ENCODE assay signal across 17 cellular contexts in the genomic region with DNA sequence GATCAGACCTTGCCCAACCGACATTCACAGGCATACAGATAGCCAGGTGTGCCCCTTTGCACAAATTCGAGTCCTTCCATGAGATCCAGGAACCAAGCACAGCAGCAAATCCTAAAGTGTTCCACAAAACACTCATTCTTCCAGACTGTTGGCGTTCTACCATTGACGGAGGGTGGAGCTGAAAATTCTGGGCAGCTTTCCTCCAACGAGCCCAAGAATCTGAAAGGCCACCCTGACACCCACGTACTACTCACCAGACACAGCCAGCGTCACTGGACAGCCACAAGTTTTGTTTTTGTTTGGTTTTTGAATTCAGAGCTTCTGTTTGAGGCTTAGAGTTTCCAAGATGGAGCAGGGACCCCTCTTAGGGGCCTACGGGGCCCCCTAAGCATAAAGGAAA.
DNase-seq lines count a peak whose midpoint lies in the region; ATAC-seq, FAIRE-seq and TF ChIP-seq lines count a peak whose summit lies in the region.
"Had no signal": no experiment of that assay in that cellular context is flagged by ENCODE, and none has a peak within 500 bp of the region (broad histone marks: within the 10 kb centered on the region; RNA-seq: fewer than 3 reads in every experiment).

No MANE protein-coding gene starts in this region.

- no TSS peak for BruUV-seq in K562 (replicated peaks; lab: Mats Ljungman, UMichigan)

- in situ Hi-C loops in K562 (cut with MboI): no loop called here

- intact Hi-C loops in K562 (cut with micrococcal nuclease): no loop called here

- no peak for TF ChIP-seq RAD21 in K562 (CRISPR knock-in tag; conservative IDR thresholded peaks at IDR 0.05 in 1 of 2, IDR thresholded peaks at IDR 0.05 in 1 of 2)

- no peaks in the 10 kb centered on the region; a peak in 1 of 5 replicates for H3K27me3 ChIP-seq in K562 (ENCODE audit: control insufficient read depth in 2 of 2, insufficient read depth in 2 of 2, low read length in 2 of 2)

- no peak overlapping the region for H3K4me3 ChIP-seq in K562
- H3K4me3 ChIP-seq in fibroblast of the aortic adventitia (ENCODE audit: low read depth, low read length): no peak overlapping the region

- no peak for FAIRE-seq in K562 (lab: Jason Lieb, UNC)

- H4K20me1 ChIP-seq in K562 (replicated peaks; ENCODE audit: control insufficient read depth, insufficient read depth, low read length): no peaks in the 10 kb centered on the region

- no peak overlapping the region for H3K4me3 Mint-ChIP-seq in nephron progenitor cell
- H3K4me3 Mint-ChIP-seq: CD14-positive monocyte; CD8-positive, alpha-beta T cell; H9 had no signal

- CTCF ChIA-PET in K562 (lab: Yijun Ruan, JAX; ENCODE audit: low intra/inter-chr PET ratio): no interaction called here

- no peak for TF ChIP-seq EP300 in K562 (IDR thresholded peaks at IDR 0.05; ENCODE audit: low read length)

- H3K9me1 ChIP-seq in K562 (ENCODE audit: control insufficient read depth, insufficient read depth, low read length): no peaks in the 10 kb centered on the region

- POLR2A ChIA-PET in K562 (lab: Yijun Ruan, JAX): interaction anchor here (0.6 kb wide), 1 partner anchor 68 kb away, joined by 3 read pairs; no protein-coding TSS in a partner anchor

- H3K9ac ChIP-seq in K562 (ENCODE audit: insufficient read depth in 1 of 2, low read depth in 2 of 2, low read length in 2 of 2): no peak overlapping the region

- DNase-seq in AG20443 (ENCODE audit: low spot score) (peak; percentile 60), K562 (ENCODE audit: extremely low read depth in 1 of 4, low spot score in 3 of 4) (no peak), fibroblast of the aortic adventitia (ENCODE audit: low read depth) (peak; percentile 23), COLO829 (ENCODE audit: low spot score) (no peak), nephron progenitor cell (no peak)
- DNase-seq: ACHN; Caco-2; CD8-positive, alpha-beta T cell; DND-41; GDM1; H9; IMR-90; KG1 had no signal

- no peak overlapping the region for H3K27ac ChIP-seq in K562 (ENCODE audit: extremely low read depth, low read depth, low read length)
- H3K27ac ChIP-seq: HL-60 had no signal

- no peak overlapping the region for H3K4me2 ChIP-seq in K562 (ENCODE audit: insufficient read depth, low read length)

- H3K4me1 ChIP-seq in K562 (replicated peaks in 1 of 2; ENCODE audit: control insufficient read depth in 2 of 2, insufficient read depth in 2 of 2, low read length in 2 of 2): peaks cover 5 to 26% of the 10 kb centered on the region in 2 experiments; a peak in 4 of 5 replicates
- H3K4me1 ChIP-seq: Caco-2 had no signal

- TF ChIP-seq CTCF in K562 (IDR thresholded peaks at IDR 0.05 in 2 of 3, conservative IDR thresholded peaks at IDR 0.05 in 1 of 3; ENCODE audit: insufficient read depth in 2 of 3, low read depth in 1 of 3, low read length in 3 of 3) (no peak), fibroblast of the aortic adventitia (IDR thresholded peaks at IDR 0.05; ENCODE audit: insufficient read depth, low read length) (no peak), nephron progenitor cell (IDR thresholded peaks at IDR 0.05) (no peak)

- no peaks in the 10 kb centered on the region for H3K36me3 ChIP-seq in K562 (ENCODE audit: control insufficient read depth, insufficient read depth, low read length)

- no peaks in the 10 kb centered on the region for H3K36me3 Mint-ChIP-seq in nephron progenitor cell (ENCODE audit: low read depth)
- H3K36me3 Mint-ChIP-seq: CD14-positive monocyte; CD8-positive, alpha-beta T cell had no signal

- 59% methylated on average over 7 of the region's 8 CpGs for WGBS in K562 (ENCODE audit: insufficient coverage, low coverage, missing lambda C conversion rate)

- H3K27ac Mint-ChIP-seq in nephron progenitor cell: no peak overlapping the region
- H3K27ac Mint-ChIP-seq: CD14-positive monocyte; CD8-positive, alpha-beta T cell; H9 had no signal

- ATAC-seq in K562 (no peak), HG02973 (IDR thresholded peaks at IDR 0.05; ENCODE audit: unreplicated experiment) (no peak), HG02588 (IDR thresholded peaks at IDR 0.05; ENCODE audit: unreplicated experiment) (no peak)
- ATAC-seq: CD8-positive, alpha-beta T cell had no signal

- no peak for TF ChIP-seq POLR2A in K562 (conservative IDR thresholded peaks at IDR 0.05)

- H3K9me3 Mint-ChIP-seq in nephron progenitor cell: no peaks in the 10 kb centered on the region
- H3K9me3 Mint-ChIP-seq: CD8-positive, alpha-beta T cell had no signal

- peaks cover 19% of the 10 kb centered on the region for H3K4me1 Mint-ChIP-seq in nephron progenitor cell

- no peaks in the 10 kb centered on the region for H3K27me3 Mint-ChIP-seq in nephron progenitor cell (ENCODE audit: low read depth, poor library complexity)

- H2AFZ ChIP-seq in K562 (ENCODE audit: low read depth, low read length): 0 out of 2 replicates have a peak overlapping the region, but pooled peaks have one; percentile 9

- H3K79me2 ChIP-seq in K562 (ENCODE audit: control insufficient read depth, insufficient read depth, low read length): no peaks in the 10 kb centered on the region

- no peaks in the 10 kb centered on the region for H3K9me3 ChIP-seq in K562 (replicated peaks; ENCODE audit: control insufficient read depth, insufficient read depth, low read depth, low read length)
- H3K9me3 ChIP-seq: Caco-2 had no signal

TF ChIP-seq in K562, 482 proteins besides CTCF, POLR2A, EP300 and RAD21:
- no peak for TF ChIP-seq SMAD3 (CRISPR knock-in tag; conservative IDR thresholded peaks at IDR 0.05)
TF ChIP-seq in K562: peak in this region for 0.

Comparison
In these comparisons a context has a peak if more than half of its experiments do, and no peak if none do; other contexts are left out.
1. DNase-seq: peak in AG20443 (single experiment) and fibroblast of the aortic adventitia (single experiment); none in K562 (0 of 4), COLO829 (single experiment) and nephron progenitor cell (single experiment).